Comparison of ENCODE assay signal across 1 cellular context in the genomic region with DNA sequence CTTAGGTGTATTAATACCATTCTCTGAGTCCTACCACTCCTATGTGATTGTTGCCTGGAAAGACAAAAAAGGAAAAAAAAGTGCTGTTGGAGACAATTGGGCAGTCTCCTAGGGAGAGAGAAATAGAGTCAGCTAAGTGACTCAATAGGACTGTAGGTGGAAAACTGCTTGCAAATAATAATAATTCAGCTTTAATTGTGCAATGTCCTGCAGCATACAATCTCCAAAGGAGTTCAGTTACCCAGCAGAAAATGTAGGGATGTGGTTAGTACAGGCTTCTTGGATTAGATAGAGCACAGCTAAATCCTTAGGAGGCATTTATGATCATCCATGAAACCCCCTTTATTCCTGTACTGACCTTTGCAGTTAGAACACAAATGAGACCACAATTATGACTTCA.
TF ChIP-seq lines count a peak whose summit lies in the region.

No MANE protein-coding gene starts in this region.

TF ChIP-seq in HepG2, 621 proteins besides CTCF, POLR2A, EP300 and RAD21:
- TF ChIP-seq ZNF224 (CRISPR knock-in tag; IDR thresholded peaks at IDR 0.05), result no peak
- TF ChIP-seq, protein P1, sequence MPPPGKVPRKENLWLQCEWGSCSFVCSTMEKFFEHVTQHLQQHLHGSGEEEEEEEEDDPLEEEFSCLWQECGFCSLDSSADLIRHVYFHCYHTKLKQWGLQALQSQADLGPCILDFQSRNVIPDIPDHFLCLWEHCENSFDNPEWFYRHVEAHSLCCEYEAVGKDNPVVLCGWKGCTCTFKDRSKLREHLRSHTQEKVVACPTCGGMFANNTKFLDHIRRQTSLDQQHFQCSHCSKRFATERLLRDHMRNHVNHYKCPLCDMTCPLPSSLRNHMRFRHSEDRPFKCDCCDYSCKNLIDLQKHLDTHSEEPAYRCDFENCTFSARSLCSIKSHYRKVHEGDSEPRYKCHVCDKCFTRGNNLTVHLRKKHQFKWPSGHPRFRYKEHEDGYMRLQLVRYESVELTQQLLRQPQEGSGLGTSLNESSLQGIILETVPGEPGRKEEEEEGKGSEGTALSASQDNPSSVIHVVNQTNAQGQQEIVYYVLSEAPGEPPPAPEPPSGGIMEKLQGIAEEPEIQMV (CRISPR knock-in tag; IDR thresholded peaks at IDR 0.05; ENCODE audit: low read depth), result no peak
- TF ChIP-seq FLYWCH1 (CRISPR knock-in tag; IDR thresholded peaks at IDR 0.05), result no peak
